In genomic region chr1:241896670-241896962, GRCh38 we compare ENCODE assay signal across 1 cellular context.
TF ChIP-seq lines count a peak whose summit lies in the region.

No MANE protein-coding gene starts in this region.

TF ChIP-seq in K562, 482 proteins besides CTCF, POLR2A, EP300 and RAD21:
- TF ChIP-seq TSHZ1 (CRISPR knock-in tag; IDR thresholded peaks at IDR 0.05) (no peak), FOXM1 (IDR thresholded peaks at IDR 0.05; ENCODE audit: low read depth) (0 out of 2 replicates have a peak, but pooled peaks have one; percentile 13), FOXM1 (CRISPR knock-in tag; IDR thresholded peaks at IDR 0.05; ENCODE audit: low read depth) (no peak)
